In the genomic region with DNA sequence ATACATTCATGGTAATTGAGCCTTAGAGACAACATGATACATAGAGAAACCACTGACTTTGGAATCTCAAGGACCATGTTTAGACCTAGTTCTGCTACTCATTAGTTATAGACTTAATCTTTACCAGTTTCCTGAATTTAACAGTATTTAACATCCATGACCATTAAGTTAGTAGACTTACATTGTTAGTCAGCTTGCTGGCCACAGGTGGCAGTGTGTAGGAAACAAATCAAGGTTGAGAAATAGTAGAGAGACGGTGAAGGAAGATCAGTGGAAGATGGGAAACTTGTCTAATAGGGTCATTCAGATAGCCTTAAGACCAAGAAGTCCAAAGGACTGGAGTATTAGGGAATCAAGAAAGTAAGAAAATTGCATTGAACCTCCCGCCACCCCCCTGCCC, we compare ENCODE assay signal across 1 cellular context.
TF ChIP-seq lines count a peak whose summit lies in the region.

No MANE protein-coding gene starts in this region.

TF ChIP-seq in GM12878, 131 proteins besides CTCF, POLR2A, EP300 and RAD21 (continued from another document):
- TF ChIP-seq, protein P1, sequence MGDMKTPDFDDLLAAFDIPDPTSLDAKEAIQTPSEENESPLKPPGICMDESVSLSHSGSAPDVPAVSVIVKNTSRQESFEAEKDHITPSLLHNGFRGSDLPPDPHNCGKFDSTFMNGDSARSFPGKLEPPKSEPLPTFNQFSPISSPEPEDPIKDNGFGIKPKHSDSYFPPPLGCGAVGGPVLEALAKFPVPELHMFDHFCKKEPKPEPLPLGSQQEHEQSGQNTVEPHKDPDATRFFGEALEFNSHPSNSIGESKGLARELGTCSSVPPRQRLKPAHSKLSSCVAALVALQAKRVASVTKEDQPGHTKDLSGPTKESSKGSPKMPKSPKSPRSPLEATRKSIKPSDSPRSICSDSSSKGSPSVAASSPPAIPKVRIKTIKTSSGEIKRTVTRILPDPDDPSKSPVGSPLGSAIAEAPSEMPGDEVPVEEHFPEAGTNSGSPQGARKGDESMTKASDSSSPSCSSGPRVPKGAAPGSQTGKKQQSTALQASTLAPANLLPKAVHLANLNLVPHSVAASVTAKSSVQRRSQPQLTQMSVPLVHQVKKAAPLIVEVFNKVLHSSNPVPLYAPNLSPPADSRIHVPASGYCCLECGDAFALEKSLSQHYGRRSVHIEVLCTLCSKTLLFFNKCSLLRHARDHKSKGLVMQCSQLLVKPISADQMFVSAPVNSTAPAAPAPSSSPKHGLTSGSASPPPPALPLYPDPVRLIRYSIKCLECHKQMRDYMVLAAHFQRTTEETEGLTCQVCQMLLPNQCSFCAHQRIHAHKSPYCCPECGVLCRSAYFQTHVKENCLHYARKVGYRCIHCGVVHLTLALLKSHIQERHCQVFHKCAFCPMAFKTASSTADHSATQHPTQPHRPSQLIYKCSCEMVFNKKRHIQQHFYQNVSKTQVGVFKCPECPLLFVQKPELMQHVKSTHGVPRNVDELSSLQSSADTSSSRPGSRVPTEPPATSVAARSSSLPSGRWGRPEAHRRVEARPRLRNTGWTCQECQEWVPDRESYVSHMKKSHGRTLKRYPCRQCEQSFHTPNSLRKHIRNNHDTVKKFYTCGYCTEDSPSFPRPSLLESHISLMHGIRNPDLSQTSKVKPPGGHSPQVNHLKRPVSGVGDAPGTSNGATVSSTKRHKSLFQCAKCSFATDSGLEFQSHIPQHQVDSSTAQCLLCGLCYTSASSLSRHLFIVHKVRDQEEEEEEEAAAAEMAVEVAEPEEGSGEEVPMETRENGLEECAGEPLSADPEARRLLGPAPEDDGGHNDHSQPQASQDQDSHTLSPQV (IDR thresholded peaks at IDR 0.05) = no peak
- no peak for TF ChIP-seq ZNF207 (IDR thresholded peaks at IDR 0.05; ENCODE audit: borderline replicate concordance)
- TF ChIP-seq, protein P2, sequence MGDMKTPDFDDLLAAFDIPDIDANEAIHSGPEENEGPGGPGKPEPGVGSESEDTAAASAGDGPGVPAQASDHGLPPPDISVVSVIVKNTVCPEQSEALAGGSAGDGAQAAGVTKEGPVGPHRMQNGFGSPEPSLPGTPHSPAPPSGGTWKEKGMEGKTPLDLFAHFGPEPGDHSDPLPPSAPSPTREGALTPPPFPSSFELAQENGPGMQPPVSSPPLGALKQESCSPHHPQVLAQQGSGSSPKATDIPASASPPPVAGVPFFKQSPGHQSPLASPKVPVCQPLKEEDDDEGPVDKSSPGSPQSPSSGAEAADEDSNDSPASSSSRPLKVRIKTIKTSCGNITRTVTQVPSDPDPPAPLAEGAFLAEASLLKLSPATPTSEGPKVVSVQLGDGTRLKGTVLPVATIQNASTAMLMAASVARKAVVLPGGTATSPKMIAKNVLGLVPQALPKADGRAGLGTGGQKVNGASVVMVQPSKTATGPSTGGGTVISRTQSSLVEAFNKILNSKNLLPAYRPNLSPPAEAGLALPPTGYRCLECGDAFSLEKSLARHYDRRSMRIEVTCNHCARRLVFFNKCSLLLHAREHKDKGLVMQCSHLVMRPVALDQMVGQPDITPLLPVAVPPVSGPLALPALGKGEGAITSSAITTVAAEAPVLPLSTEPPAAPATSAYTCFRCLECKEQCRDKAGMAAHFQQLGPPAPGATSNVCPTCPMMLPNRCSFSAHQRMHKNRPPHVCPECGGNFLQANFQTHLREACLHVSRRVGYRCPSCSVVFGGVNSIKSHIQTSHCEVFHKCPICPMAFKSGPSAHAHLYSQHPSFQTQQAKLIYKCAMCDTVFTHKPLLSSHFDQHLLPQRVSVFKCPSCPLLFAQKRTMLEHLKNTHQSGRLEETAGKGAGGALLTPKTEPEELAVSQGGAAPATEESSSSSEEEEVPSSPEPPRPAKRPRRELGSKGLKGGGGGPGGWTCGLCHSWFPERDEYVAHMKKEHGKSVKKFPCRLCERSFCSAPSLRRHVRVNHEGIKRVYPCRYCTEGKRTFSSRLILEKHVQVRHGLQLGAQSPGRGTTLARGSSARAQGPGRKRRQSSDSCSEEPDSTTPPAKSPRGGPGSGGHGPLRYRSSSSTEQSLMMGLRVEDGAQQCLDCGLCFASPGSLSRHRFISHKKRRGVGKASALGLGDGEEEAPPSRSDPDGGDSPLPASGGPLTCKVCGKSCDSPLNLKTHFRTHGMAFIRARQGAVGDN (IDR thresholded peaks at IDR 0.05) = no peak
- no peak for TF ChIP-seq STAT1 (conservative IDR thresholded peaks at IDR 0.05)
- TF ChIP-seq, protein P3, sequence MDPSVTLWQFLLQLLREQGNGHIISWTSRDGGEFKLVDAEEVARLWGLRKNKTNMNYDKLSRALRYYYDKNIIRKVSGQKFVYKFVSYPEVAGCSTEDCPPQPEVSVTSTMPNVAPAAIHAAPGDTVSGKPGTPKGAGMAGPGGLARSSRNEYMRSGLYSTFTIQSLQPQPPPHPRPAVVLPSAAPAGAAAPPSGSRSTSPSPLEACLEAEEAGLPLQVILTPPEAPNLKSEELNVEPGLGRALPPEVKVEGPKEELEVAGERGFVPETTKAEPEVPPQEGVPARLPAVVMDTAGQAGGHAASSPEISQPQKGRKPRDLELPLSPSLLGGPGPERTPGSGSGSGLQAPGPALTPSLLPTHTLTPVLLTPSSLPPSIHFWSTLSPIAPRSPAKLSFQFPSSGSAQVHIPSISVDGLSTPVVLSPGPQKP (IDR thresholded peaks at IDR 0.05; ENCODE audit: low read depth, low read length) = no peak
- TF ChIP-seq SUPT20H (IDR thresholded peaks at IDR 0.05; ENCODE audit: borderline replicate concordance, control insufficient read depth, low read depth, low read length) = no peak
